12 cellular contexts compared by ENCODE assay signal in the genomic region with DNA sequence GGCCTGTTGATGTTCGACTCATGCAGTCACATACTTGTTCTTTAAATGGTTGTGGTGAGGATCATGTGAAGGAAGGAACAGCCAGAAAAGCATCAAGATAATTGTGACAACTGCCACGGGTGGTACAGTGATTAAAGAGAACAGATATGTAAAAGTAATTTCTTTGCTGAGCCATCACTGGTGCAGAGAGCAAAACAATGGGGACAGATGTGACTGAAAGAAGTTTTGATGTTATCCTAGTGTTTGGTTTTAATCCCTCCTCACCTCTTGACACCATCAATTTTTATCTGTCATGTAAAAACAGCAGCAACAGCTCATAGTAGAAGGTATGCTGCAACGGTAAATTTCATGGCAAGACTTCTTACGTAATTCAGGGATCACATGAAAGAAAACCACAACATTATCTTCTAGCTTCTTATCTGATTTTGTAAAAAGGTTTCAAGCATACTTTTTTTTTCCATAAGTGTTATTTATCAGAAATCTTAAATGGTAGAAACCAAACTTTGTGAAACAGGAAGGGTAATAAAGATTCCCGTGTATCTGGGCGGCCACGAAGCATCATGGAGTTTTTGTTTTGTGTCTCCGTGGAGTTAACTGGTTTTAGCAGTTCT.
DNase-seq lines count a peak whose midpoint lies in the region; ATAC-seq and TF ChIP-seq lines count a peak whose summit lies in the region.
"Had no signal": no experiment of that assay in that cellular context is flagged by ENCODE, and none has a peak within 500 bp of the region (broad histone marks: within the 10 kb centered on the region; RNA-seq: fewer than 3 reads in every experiment).

No MANE protein-coding gene starts in this region.

- H3K36me3 Mint-ChIP-seq in activated naive CD8-positive, alpha-beta T cell, result no peaks in the 10 kb centered on the region

- no peaks in the 10 kb centered on the region for H3K36me3 ChIP-seq in GM23248 (ENCODE audit: low read depth)
- no peaks in the 10 kb centered on the region for H3K36me3 ChIP-seq in WERI-Rb-1
- H3K36me3 ChIP-seq in left lung, result no peaks in the 10 kb centered on the region
- no peaks in the 10 kb centered on the region for H3K36me3 ChIP-seq in PC-3 (ENCODE audit: low read depth, low read length)
- H3K36me3 ChIP-seq: sigmoid colon, stomach had no signal

- H3K79me2 ChIP-seq in GM23248 (ENCODE audit: insufficient read depth) (no peaks in the 10 kb centered on the region), PC-3 (ENCODE audit: low read length) (no peaks in the 10 kb centered on the region)

- POLR2A ChIA-PET in PC-3 (lab: Charles Lee; ENCODE audit: unreplicated experiment), result no interaction called here

- H3F3A ChIP-seq in GM23248 (ENCODE audit: insufficient read depth), result peaks cover 11% of the 10 kb centered on the region; the same call in 1 of the 2 replicates
- H3F3A ChIP-seq in PC-3 (ENCODE audit: low read length, unreplicated experiment), result no peaks in the 10 kb centered on the region

- no peak for TF ChIP-seq CTCF in WERI-Rb-1 (IDR thresholded peaks at IDR 0.05; ENCODE audit: low read depth, low read length)
- no peak for TF ChIP-seq CTCF in left lung (IDR thresholded peaks at IDR 0.05)
- no peak for TF ChIP-seq CTCF in PC-3 (conservative IDR thresholded peaks at IDR 0.05; ENCODE audit: low read depth, low read length)

- H3K4me3 ChIP-seq in GM23248 (no peak overlapping the region), WERI-Rb-1 (ENCODE audit: low read depth, low read length) (no peak overlapping the region), left lung (no peak overlapping the region), PC-3 (ENCODE audit: low read length) (no peak overlapping the region)
- H3K4me3 ChIP-seq: sigmoid colon, stomach had no signal

- intact Hi-C loops in left lung (cut with DNase I) (no loop called here), PC-3 (cut with micrococcal nuclease) (no loop called here)

- no peaks in the 10 kb centered on the region for H4K20me1 ChIP-seq in GM23248 (ENCODE audit: insufficient read depth)
- no peaks in the 10 kb centered on the region for H4K20me1 ChIP-seq in PC-3 (ENCODE audit: low read length)

- peak overlapping the region; percentile 93 for H3K27ac Mint-ChIP-seq in activated naive CD8-positive, alpha-beta T cell

- CTCF ChIA-PET in PC-3 (lab: Charles Lee), result interaction anchor here (0.6 kb wide), 1 partner anchor 68 kb away, joined by 7 read pairs; no protein-coding TSS in a partner anchor

- BruUV-seq in PC-3 (replicated peaks; lab: Mats Ljungman, UMichigan), result no TSS peak

- peak overlapping the region; percentile 69 for H3K4me3 Mint-ChIP-seq in activated naive CD8-positive, alpha-beta T cell

- no peak overlapping the region for H3K27ac ChIP-seq in GM23248
- H3K27ac ChIP-seq in WERI-Rb-1, result no peak overlapping the region
- no peak overlapping the region for H3K27ac ChIP-seq in left lung
- no peak overlapping the region for H3K27ac ChIP-seq in PC-3 (ENCODE audit: low read length)
- H3K27ac ChIP-seq: epithelial cell of prostate, sigmoid colon, stomach had no signal

- no peak overlapping the region for H2AFZ ChIP-seq in GM23248
- no peak overlapping the region for H2AFZ ChIP-seq in PC-3 (ENCODE audit: low read length)

- H3K27me3 Mint-ChIP-seq in activated naive CD8-positive, alpha-beta T cell, result no peaks in the 10 kb centered on the region

- H3K4me1 ChIP-seq in GM23248 (ENCODE audit: insufficient read depth), result peaks cover 18% of the 10 kb centered on the region
- H3K4me1 ChIP-seq in left lung, result no peaks in the 10 kb centered on the region
- no peaks in the 10 kb centered on the region for H3K4me1 ChIP-seq in PC-3 (ENCODE audit: insufficient read depth, low read length)

- 65 to 71% methylated on average over 8 of the region's 8 CpGs for WGBS in GM23248 (ENCODE audit: low coverage in 1 of 2, low lambda C conversion rate in 2 of 2, missing lambda C conversion rate in 2 of 2), 2 experiments

- no peak overlapping the region for H3K4me2 ChIP-seq in GM23248 (ENCODE audit: unreplicated experiment)
- no peak overlapping the region for H3K4me2 ChIP-seq in PC-3 (ENCODE audit: low read length)

- H3K4me1 Mint-ChIP-seq in activated naive CD8-positive, alpha-beta T cell (ENCODE audit: low read depth), result peaks cover 58% of the 10 kb centered on the region

- H3K9me3 ChIP-seq in GM23248 (ENCODE audit: low read depth) (no peaks in the 10 kb centered on the region), WERI-Rb-1 (ENCODE audit: severe bottlenecking) (no peaks in the 10 kb centered on the region), left lung (no peaks in the 10 kb centered on the region), PC-3 (ENCODE audit: low read length) (no peaks in the 10 kb centered on the region)
- H3K9me3 ChIP-seq: sigmoid colon, stomach had no signal

- H3K9me2 ChIP-seq in GM23248 (ENCODE audit: insufficient read depth), result no peaks in the 10 kb centered on the region; the same call in 1 of the 2 replicates
- no peaks in the 10 kb centered on the region for H3K9me2 ChIP-seq in PC-3 (replicated peaks; ENCODE audit: low read length)

- H3K27me3 ChIP-seq in GM23248 (replicated peaks; ENCODE audit: insufficient read depth), result no peaks in the 10 kb centered on the region
- no peaks in the 10 kb centered on the region for H3K27me3 ChIP-seq in WERI-Rb-1 (ENCODE audit: insufficient read depth, low read depth, severe bottlenecking)
- no peaks in the 10 kb centered on the region for H3K27me3 ChIP-seq in left lung
- H3K27me3 ChIP-seq in PC-3 (ENCODE audit: low read length), result peaks cover 20% of the 10 kb centered on the region
- H3K27me3 ChIP-seq: sigmoid colon, stomach had no signal

- ATAC-seq in left lung (no peak), PC-3 (no peak), GM18868 (IDR thresholded peaks at IDR 0.05; ENCODE audit: unreplicated experiment) (no peak)

- DNase-seq in GM23248 (peak; percentile 36), SK-N-DZ (ENCODE audit: low spot score) (peak; percentile 19), myocyte (ENCODE audit: low read depth) (peak; percentile 40), WERI-Rb-1 (no peak), left lung (no peak), PC-3 (no peak)
- DNase-seq: DMS53, sigmoid colon, stomach had no signal

- in situ Hi-C loops in GM23248 (cut with MboI), result no loop called here

- H3K9ac ChIP-seq in GM23248 (no peak overlapping the region), PC-3 (ENCODE audit: low read length) (no peak overlapping the region)

- no peaks in the 10 kb centered on the region for H3K9me3 Mint-ChIP-seq in activated naive CD8-positive, alpha-beta T cell (ENCODE audit: low read depth)

Comparison
In these comparisons a context has a peak if more than half of its experiments do, and no peak if none do; other contexts are left out.
1. DNase-seq: peak in GM23248 (single experiment), SK-N-DZ (single experiment) and myocyte (single experiment); none in WERI-Rb-1 (single experiment), left lung (0 of 2) and PC-3 (single experiment).